30 cellular contexts compared by ENCODE assay signal in the genomic region with DNA sequence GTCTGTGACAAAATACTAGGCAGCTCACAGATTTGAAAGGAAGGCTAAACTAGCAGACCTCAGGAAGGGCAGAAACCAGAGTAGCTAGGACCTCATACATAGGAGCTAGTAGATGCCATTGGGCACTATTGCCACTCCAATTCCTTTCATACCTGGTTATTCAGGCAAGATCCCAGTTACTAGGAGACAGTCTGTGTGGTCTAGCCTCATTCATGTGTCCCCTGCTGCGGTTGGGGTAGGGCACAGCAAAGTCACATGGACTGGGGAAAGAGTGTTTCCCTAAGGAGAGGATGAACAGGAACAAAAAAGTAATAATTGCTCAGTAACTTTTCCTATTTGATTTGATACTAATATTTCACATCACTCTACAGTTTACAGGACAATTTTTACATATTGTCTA.
"Had no signal": no experiment of that assay in that cellular context is flagged by ENCODE, and none has a peak within 500 bp of the region (broad histone marks: within the 10 kb centered on the region; RNA-seq: fewer than 3 reads in every experiment).

No MANE protein-coding gene starts in this region.

- H3K36me3 ChIP-seq: esophagus squamous epithelium, heart right ventricle, left lung, prostate gland, right atrium auricular region, tibial artery, upper lobe of left lung, uterus had no signal

- H3K27ac ChIP-seq: coronary artery, esophagus squamous epithelium, heart right ventricle, left lung, prostate gland, right atrium auricular region, testis, tibial artery, upper lobe of left lung, uterus had no signal

- H3K4me1 Mint-ChIP-seq: naive thymus-derived CD4-positive, alpha-beta T cell; stimulated activated effector memory CD8-positive, alpha-beta T cell treated with anti-CD3 and anti-CD28 coated beads, Interleukin-12 subunit alpha, Interleukin-12 subunit beta, amount 100 ng/mL, for 72 hours had no signal

- H3K27me3 ChIP-seq: esophagus squamous epithelium, heart right ventricle, left lung, right atrium auricular region, testis, tibial artery, upper lobe of left lung, uterus had no signal

- H3K9me3 ChIP-seq: esophagus squamous epithelium, heart right ventricle, left lung, mucosa of descending colon, prostate gland, right atrium auricular region, testis, tibial artery, upper lobe of left lung, uterus had no signal

- H3K27ac Mint-ChIP-seq: mesothelial cell of epicardium; naive thymus-derived CD4-positive, alpha-beta T cell; nephron; stimulated activated effector memory CD8-positive, alpha-beta T cell treated with anti-CD3 and anti-CD28 coated beads, Interleukin-12 subunit alpha, Interleukin-12 subunit beta, amount 100 ng/mL, for 72 hours had no signal

- ATAC-seq: heart right ventricle; left cardiac atrium; left lung; mucosa of descending colon; naive thymus-derived CD4-positive, alpha-beta T cell; sciatic nerve; stimulated activated effector memory CD8-positive, alpha-beta T cell treated with anti-CD3 and anti-CD28 coated beads, Interleukin-12 subunit alpha, Interleukin-12 subunit beta, amount 100 ng/mL, for 72 hours; stimulated activated naive CD8-positive, alpha-beta T cell treated with anti-CD3 and anti-CD28 coated beads, Interleukin-15, Interleukin-2, amounts not matched to agents 100 U/mL and 50 U/mL, for 24 hours had no signal

- H3K4me3 Mint-ChIP-seq: mesothelial cell of epicardium; naive thymus-derived CD4-positive, alpha-beta T cell; nephron; stimulated activated effector memory CD8-positive, alpha-beta T cell treated with anti-CD3 and anti-CD28 coated beads, Interleukin-12 subunit alpha, Interleukin-12 subunit beta, amount 100 ng/mL, for 72 hours had no signal

- H3K4me3 ChIP-seq: coronary artery, esophagus squamous epithelium, heart right ventricle, left lung, mucosa of descending colon, prostate gland, right atrium auricular region, testis, tibial artery, upper lobe of left lung, uterus had no signal

- H3K9me3 Mint-ChIP-seq: mesothelial cell of epicardium; naive thymus-derived CD4-positive, alpha-beta T cell; nephron; stimulated activated effector memory CD8-positive, alpha-beta T cell treated with anti-CD3 and anti-CD28 coated beads, Interleukin-12 subunit alpha, Interleukin-12 subunit beta, amount 100 ng/mL, for 72 hours had no signal

- FAIRE-seq: kidney had no signal

- H3K4me1 ChIP-seq: left lung, prostate gland, right atrium auricular region, testis, uterus had no signal

- H3K36me3 Mint-ChIP-seq: mesothelial cell of epicardium; naive thymus-derived CD4-positive, alpha-beta T cell; stimulated activated effector memory CD8-positive, alpha-beta T cell treated with anti-CD3 and anti-CD28 coated beads, Interleukin-12 subunit alpha, Interleukin-12 subunit beta, amount 100 ng/mL, for 72 hours had no signal

- DNase-seq: dermis blood vessel endothelial cell; effector memory CD4-positive, alpha-beta T cell; erythroblast; esophagus squamous epithelium; foreskin melanocyte; glutamatergic neuron; heart right ventricle; hippocampal formation; kidney; left cardiac atrium; left lung; mesenchymal stem cell; mucosa of descending colon; naive thymus-derived CD4-positive, alpha-beta T cell; nucleus accumbens; stimulated activated CD4-positive, alpha-beta T cell treated with anti-CD3 and anti-CD28 coated beads, Interleukin-2, amount 100 ng/mL, for 24 hours; stimulated activated CD4-positive, alpha-beta T cell treated with anti-CD3 and anti-CD28 coated beads, Interleukin-4, amount 100 ng/mL, for 24 hours; stimulated activated naive CD8-positive, alpha-beta T cell treated with anti-CD3 and anti-CD28 coated beads, Interleukin-15, Interleukin-2, amounts not matched to agents 100 U/mL and 50 U/mL, for 24 hours; substantia nigra; testis; tibial artery; upper lobe of left lung; uterus had no signal
